In genomic region chr19:29568036-29568788, GRCh38 we compare ENCODE assay signal across 26 cellular contexts. TPM values are rescaled to one million over a fixed set of nuclear protein-coding genes. Genes with fewer than 3 reads are reported as not detected.
DNase-seq lines count a peak whose midpoint lies in the region; ATAC-seq and FAIRE-seq lines count a peak whose summit lies in the region.
"Had no signal": no experiment of that assay in that cellular context is flagged by ENCODE, and none has a peak within 500 bp of the region (broad histone marks: within the 10 kb centered on the region; RNA-seq: fewer than 3 reads in every experiment).

No MANE protein-coding gene starts in this region.

- H3K9me3 ChIP-seq in T-helper 17 cell (ENCODE audit: control insufficient read depth, low read length, poor library complexity, severe bottlenecking) = no peaks in the 10 kb centered on the region
- H3K9me3 ChIP-seq: Caco-2, Peyer's patch had no signal

- no peak overlapping the region for H3K27ac Mint-ChIP-seq in activated T-cell treated with anti-CD3 and anti-CD28 coated beads, Interleukin-2, amount 50 U/mL, for 24 hours
- H3K27ac Mint-ChIP-seq in T-helper 17 cell = peak overlapping the region; percentile 21
- H3K27ac Mint-ChIP-seq: CD4-positive, alpha-beta memory T cell had no signal

- H3K4me3 Mint-ChIP-seq in activated T-cell treated with anti-CD3 and anti-CD28 coated beads, Interleukin-2, amount 50 U/mL, for 24 hours = no peak overlapping the region
- no peak overlapping the region for H3K4me3 Mint-ChIP-seq in T-helper 17 cell
- H3K4me3 Mint-ChIP-seq: CD4-positive, alpha-beta memory T cell had no signal

- DNase-seq in activated T-cell treated with anti-CD3 and anti-CD28 coated beads, Interleukin-2, amount 50 U/mL, for 24 hours = peak; percentile 17
- no peak for DNase-seq in activated T-cell treated with anti-CD3 and anti-CD28 coated beads for 4 hours
- DNase-seq in T-helper 17 cell = no peak
- DNase-seq in islet precursor cell = peak; percentile 47
- no peak for DNase-seq in urothelium cell line (ENCODE audit: low spot score)
- no peak for DNase-seq in NCI-H2171 treated with DMSO at 0.1 percent for 48 hours (lab: John Stamatoyannopoulos, UW)
- no peak for DNase-seq in NCI-H2196 (lab: John Stamatoyannopoulos, UW; ENCODE audit: unreplicated experiment)
- no peak for DNase-seq in ACHN
- DNase-seq: AML-193; Caco-2; CD4-positive, alpha-beta memory T cell; GDM1; KBM-7; MV-4-11; NCI-H2029; NCI-H226; NCI-H510A; NCI-H69; Peyer's patch; SHP77 treated with DMSO at 0.1 percent for 48 hours had no signal

- in situ Hi-C loops in ACHN (cut with HindIII; ENCODE audit: low pct_ligation_motif_present, low pct_unique_long_range_greater_than_20kb, low sequenced_read_pairs) = no loop called here

- FAIRE-seq in urothelium cell line (lab: Jason Lieb, UNC) = peak; percentile 53
- FAIRE-seq: GM12878 had no signal

- H3K4me1 Mint-ChIP-seq in activated T-cell treated with anti-CD3 and anti-CD28 coated beads, Interleukin-2, amount 50 U/mL, for 24 hours (ENCODE audit: low read depth) = peaks cover 15% of the 10 kb centered on the region
- no peaks in the 10 kb centered on the region for H3K4me1 Mint-ChIP-seq in T-helper 17 cell

- ATAC-seq in T-helper 17 cell = no peak
- ATAC-seq: GM12878 had no signal

- no peaks in the 10 kb centered on the region for H3K36me3 Mint-ChIP-seq in activated T-cell treated with anti-CD3 and anti-CD28 coated beads, Interleukin-2, amount 50 U/mL, for 24 hours (ENCODE audit: low read depth)
- H3K36me3 Mint-ChIP-seq in T-helper 17 cell (ENCODE audit: low read depth) = peaks cover 4% of the 10 kb centered on the region
- H3K36me3 Mint-ChIP-seq: CD4-positive, alpha-beta memory T cell had no signal

- no peaks in the 10 kb centered on the region for H3K9me3 Mint-ChIP-seq in activated T-cell treated with anti-CD3 and anti-CD28 coated beads, Interleukin-2, amount 50 U/mL, for 24 hours

- H3K27me3 Mint-ChIP-seq in activated T-cell treated with anti-CD3 and anti-CD28 coated beads, Interleukin-2, amount 50 U/mL, for 24 hours = peaks cover 61% of the 10 kb centered on the region
- H3K27me3 Mint-ChIP-seq in T-helper 17 cell = peaks cover 70% of the 10 kb centered on the region

RNA-seq across cellular contexts. Expression of gene POP4, which starts 37.9 kb away (rescaled TPM):
- 10 to 100 TPM; 48.8 to 56.6 TPM for total RNA-seq in T-helper 17 cell

RNA-seq across cellular contexts. Expression of gene VSTM2B, which starts 42.4 kb away (rescaled TPM):
- total RNA-seq in T-helper 17 cell = not detected
- total RNA-seq: A172; Caco-2; CD4-positive, alpha-beta memory T cell; GM12878; HT1080; LHCN-M2; MCF 10A; OCI-LY7; Peyer's patch had no signal

Comparison
In these comparisons a context has a peak if more than half of its experiments do, and no peak if none do; other contexts are left out.
1. DNase-seq: peak in activated T-cell treated with anti-CD3 and anti-CD28 coated beads, Interleukin-2, amount 50 U/mL, for 24 hours (single experiment) and islet precursor cell (single experiment); none in activated T-cell treated with anti-CD3 and anti-CD28 coated beads for 4 hours (single experiment), T-helper 17 cell (0 of 3), urothelium cell line (single experiment), NCI-H2171 treated with DMSO at 0.1 percent for 48 hours (single experiment), NCI-H2196 (single experiment) and ACHN (single experiment).